24 cellular contexts compared by ENCODE assay signal in genomic region chr11:134785059-134785458, GRCh38.
"Had no signal": no experiment of that assay in that cellular context is flagged by ENCODE, and none has a peak within 500 bp of the region (broad histone marks: within the 10 kb centered on the region; RNA-seq: fewer than 3 reads in every experiment).

No MANE protein-coding gene starts in this region.

- H3K9me3 ChIP-seq: neutrophil, pancreas, prostate gland, right lobe of liver, sigmoid colon, stomach, thoracic aorta, thyroid gland, tibial nerve, upper lobe of left lung, vagina had no signal

- H3K36me3 ChIP-seq: neutrophil, pancreas, prostate gland, right lobe of liver, sigmoid colon, stomach, thoracic aorta, thyroid gland, tibial nerve, upper lobe of left lung, vagina had no signal

- H3K27ac ChIP-seq: neutrophil, pancreas, prostate gland, right lobe of liver, sigmoid colon, stomach, thoracic aorta, thyroid gland, tibial nerve, upper lobe of left lung, vagina had no signal

- DNase-seq: naive B cell; naive thymus-derived CD8-positive, alpha-beta T cell; nephron progenitor cell; nucleus accumbens; pancreas; right cardiac atrium; right lobe of liver; sigmoid colon; small intestine; stimulated activated CD4-positive, alpha-beta T cell treated with anti-CD3 and anti-CD28 coated beads, Interleukin-15, amount 100 ng/mL, for 24 hours; stimulated activated CD4-positive, alpha-beta T cell treated with anti-CD3 and anti-CD28 coated beads, Interleukin-2, amount 100 ng/mL, for 24 hours; stimulated activated CD4-positive, alpha-beta T cell treated with anti-CD3 and anti-CD28 coated beads, Interleukin-2, amount 100 ng/mL, for 48 hours; stimulated activated CD4-positive, alpha-beta T cell treated with anti-CD3 and anti-CD28 coated beads, Interleukin-4, amount 100 ng/mL, for 24 hours; stimulated activated naive B cell treated with anti-CD40 and anti-IgM and Interleukin-4, amounts not matched to agents 10 μg/mL and 1 μg/mL and 100 μg/mL, for 72 hours; stimulated activated naive CD4-positive, alpha-beta T cell treated with Interleukin-2 at 50 U/mL for 16 hours; stomach; thyroid gland; trophoblast cell; upper lobe of left lung had no signal

- H3K27me3 ChIP-seq: neutrophil, pancreas, right lobe of liver, sigmoid colon, thyroid gland, tibial nerve, upper lobe of left lung, vagina had no signal

- H3K4me1 ChIP-seq: pancreas, prostate gland, right lobe of liver, thyroid gland, tibial nerve, upper lobe of left lung, vagina had no signal

- H3K4me3 ChIP-seq: pancreas, prostate gland, right lobe of liver, sigmoid colon, stomach, thoracic aorta, thyroid gland, tibial nerve, upper lobe of left lung, vagina had no signal
